38 cellular contexts compared by ENCODE assay signal in genomic region chr10:44847110-44847509, GRCh38.
"Had no signal": no experiment of that assay in that cellular context is flagged by ENCODE, and none has a peak within 500 bp of the region (broad histone marks: within the 10 kb centered on the region; RNA-seq: fewer than 3 reads in every experiment).

No MANE protein-coding gene starts in this region.

- H3K9me3 Mint-ChIP-seq: activated naive CD4-positive, alpha-beta T cell treated with anti-CD3 and anti-CD28 coated beads for 36 hours; activated naive CD4-positive, alpha-beta T cell treated with anti-CD3 and anti-CD28 coated beads, Interleukin-2, amount 10 ng/mL, durations not matched to agents 7 days and 5 days; activated naive CD4-positive, alpha-beta T cell treated with anti-CD3 and anti-CD28 coated beads, Interleukin-2, amount 50 U/mL, for 24 hours; activated naive CD4-positive, alpha-beta T cell treated with anti-CD3 and anti-CD28 coated beads, Interleukin-2, amount 50 U/mL, for 72 hours; activated naive CD8-positive, alpha-beta T cell treated with anti-CD3 and anti-CD28 coated beads for 36 hours; activated naive CD8-positive, alpha-beta T cell treated with anti-CD3 and anti-CD28 coated beads, Interleukin-2, amount 10 ng/mL, durations not matched to agents 7 days and 5 days; activated naive CD8-positive, alpha-beta T cell treated with anti-CD3 and anti-CD28 coated beads, Interleukin-2, amount 50 U/mL, for 24 hours; activated T-cell treated with anti-CD3 and anti-CD28 coated beads, Interleukin-2, amount 50 U/mL, for 24 hours; activated T-cell treated with anti-CD3 and anti-CD28 coated beads, Interleukin-2, amount 50 U/mL, for 4 hours; activated T-cell treated with anti-CD3 and anti-CD28 coated beads, Interleukin-2, amount 50 U/mL, for 72 hours; activated T-helper 1 cell treated with anti-CD3 and anti-CD28 coated beads, Interleukin-12 subunit alpha, Interleukin-12 subunit beta, Interleukin-2, Interleukin-4 antibody, amounts not matched to agents 30 ng/mL and 10 ng/mL and 1 ng/mL, durations not matched to agents 14 hours and 24 hours and 36 hours; activated T-helper 17 cell treated with anti-CD3 and anti-CD28 coated beads, Interleukin-2, amount 50 U/mL, for 72 hours; activated T-helper 2 cell treated with anti-CD3 and anti-CD28 coated beads, Interferon-gamma antibody, Interleukin-2, Interleukin-4, amounts not matched to agents 10 μg/mL and 5 μg/mL and 100 μg/mL, durations not matched to agents 14 hours and 24 hours and 36 hours; central memory CD8-positive, alpha-beta T cell had no signal

- H3K4me1 ChIP-seq: adrenal gland, ascending aorta, body of pancreas, breast epithelium had no signal

- H3K27me3 ChIP-seq: adrenal gland, ascending aorta, body of pancreas, brain microvascular endothelial cell, breast epithelium, cardiac muscle cell had no signal

- H3K4me3 Mint-ChIP-seq: activated naive CD4-positive, alpha-beta T cell treated with anti-CD3 and anti-CD28 coated beads for 36 hours; activated naive CD4-positive, alpha-beta T cell treated with anti-CD3 and anti-CD28 coated beads, Interleukin-2, amount 10 ng/mL, durations not matched to agents 7 days and 5 days; activated naive CD4-positive, alpha-beta T cell treated with anti-CD3 and anti-CD28 coated beads, Interleukin-2, amount 50 U/mL, for 24 hours; activated naive CD8-positive, alpha-beta T cell; activated naive CD8-positive, alpha-beta T cell treated with anti-CD3 and anti-CD28 coated beads for 36 hours; activated naive CD8-positive, alpha-beta T cell treated with anti-CD3 and anti-CD28 coated beads, Interleukin-2, amount 10 ng/mL, durations not matched to agents 7 days and 5 days; activated naive CD8-positive, alpha-beta T cell treated with anti-CD3 and anti-CD28 coated beads, Interleukin-2, amount 50 U/mL, for 24 hours; activated T-cell treated with anti-CD3 and anti-CD28 coated beads, Interleukin-2, amount 50 U/mL, for 24 hours; activated T-cell treated with anti-CD3 and anti-CD28 coated beads, Interleukin-2, amount 50 U/mL, for 4 hours; activated T-cell treated with anti-CD3 and anti-CD28 coated beads, Interleukin-2, amount 50 U/mL, for 72 hours; activated T-helper 1 cell treated with anti-CD3 and anti-CD28 coated beads, Interleukin-12 subunit alpha, Interleukin-12 subunit beta, Interleukin-2, Interleukin-4 antibody, amounts not matched to agents 30 ng/mL and 10 ng/mL and 1 ng/mL, durations not matched to agents 14 hours and 24 hours and 36 hours; activated T-helper 17 cell treated with anti-CD3 and anti-CD28 coated beads, Interleukin-2, amount 50 U/mL, for 72 hours; brain; central memory CD8-positive, alpha-beta T cell had no signal

- H3K27me3 Mint-ChIP-seq: activated naive CD4-positive, alpha-beta T cell treated with anti-CD3 and anti-CD28 coated beads, Interleukin-2, amount 10 ng/mL, durations not matched to agents 7 days and 5 days; activated naive CD4-positive, alpha-beta T cell treated with anti-CD3 and anti-CD28 coated beads, Interleukin-2, amount 50 U/mL, for 24 hours; activated naive CD8-positive, alpha-beta T cell; activated naive CD8-positive, alpha-beta T cell treated with anti-CD3 and anti-CD28 coated beads for 36 hours; activated naive CD8-positive, alpha-beta T cell treated with anti-CD3 and anti-CD28 coated beads, Interleukin-2, amount 50 U/mL, for 24 hours; activated T-helper 17 cell treated with anti-CD3 and anti-CD28 coated beads, Interleukin-2, amount 50 U/mL, for 72 hours had no signal

- H3K9me3 ChIP-seq: adrenal gland, body of pancreas, breast epithelium had no signal

- H3K4me1 Mint-ChIP-seq: activated naive CD4-positive, alpha-beta T cell treated with anti-CD3 and anti-CD28 coated beads, Interleukin-2, amount 10 ng/mL, durations not matched to agents 7 days and 5 days; activated naive CD4-positive, alpha-beta T cell treated with anti-CD3 and anti-CD28 coated beads, Interleukin-2, amount 50 U/mL, for 24 hours; activated naive CD8-positive, alpha-beta T cell treated with anti-CD3 and anti-CD28 coated beads for 36 hours; activated naive CD8-positive, alpha-beta T cell treated with anti-CD3 and anti-CD28 coated beads, Interleukin-2, amount 10 ng/mL, durations not matched to agents 7 days and 5 days; activated naive CD8-positive, alpha-beta T cell treated with anti-CD3 and anti-CD28 coated beads, Interleukin-2, amount 50 U/mL, for 24 hours; activated T-helper 17 cell treated with anti-CD3 and anti-CD28 coated beads, Interleukin-2, amount 50 U/mL, for 72 hours; brain; central memory CD8-positive, alpha-beta T cell had no signal

- DNase-seq: activated effector memory CD4-positive, alpha-beta T cell treated with anti-CD3 and anti-CD28 coated beads, Interleukin-2, amount 50 U/mL, for 16 hours; activated effector memory CD4-positive, alpha-beta T cell treated with Interleukin-2 at 50 U/mL for 16 hours; activated gamma-delta T cell; activated gamma-delta T cell treated with Interleukin-2 at 50 U/mL for 16 hours; activated naive CD4-positive, alpha-beta T cell; activated naive CD4-positive, alpha-beta T cell treated with anti-CD3 and anti-CD28 coated beads for 36 hours; activated naive CD4-positive, alpha-beta T cell treated with anti-CD3 and anti-CD28 coated beads, Interleukin-2, amount 10 ng/mL, durations not matched to agents 7 days and 5 days; activated naive CD4-positive, alpha-beta T cell treated with anti-CD3 and anti-CD28 coated beads, Interleukin-2, amount 50 U/mL, for 16 hours; activated naive CD4-positive, alpha-beta T cell treated with Interleukin-2 at 50 U/mL for 16 hours; activated naive CD8-positive, alpha-beta T cell treated with anti-CD3 and anti-CD28 coated beads for 36 hours; activated naive CD8-positive, alpha-beta T cell treated with anti-CD3 and anti-CD28 coated beads, Interleukin-2, amount 10 ng/mL, durations not matched to agents 7 days and 5 days; activated naive CD8-positive, alpha-beta T cell treated with anti-CD3 and anti-CD28 coated beads, Interleukin-2, amount 50 U/mL, for 24 hours; activated T-cell treated with anti-CD3 and anti-CD28 coated beads, Interleukin-2, amount 50 U/mL, for 1 hour; activated T-cell treated with anti-CD3 and anti-CD28 coated beads, Interleukin-2, amount 50 U/mL, for 24 hours; activated T-cell treated with anti-CD3 and anti-CD28 coated beads, Interleukin-2, amount 50 U/mL, for 4 hours; activated T-cell treated with anti-CD3 and anti-CD28 coated beads, Interleukin-2, amount 50 U/mL, for 48 hours; activated T-cell treated with anti-CD3 and anti-CD28 coated beads, Interleukin-2, amount 50 U/mL, for 72 hours; adrenal gland; amniotic stem cell; amygdala; anterior cingulate cortex; aorta; body of pancreas; brain microvascular endothelial cell; caudate nucleus; central memory CD4-positive, alpha-beta T cell; cerebellar nuclear complex had no signal

- H3K36me3 Mint-ChIP-seq: activated naive CD4-positive, alpha-beta T cell treated with anti-CD3 and anti-CD28 coated beads, Interleukin-2, amount 10 ng/mL, durations not matched to agents 7 days and 5 days; activated naive CD4-positive, alpha-beta T cell treated with anti-CD3 and anti-CD28 coated beads, Interleukin-2, amount 50 U/mL, for 24 hours; activated naive CD4-positive, alpha-beta T cell treated with anti-CD3 and anti-CD28 coated beads, Interleukin-2, amount 50 U/mL, for 72 hours; activated naive CD8-positive, alpha-beta T cell; activated naive CD8-positive, alpha-beta T cell treated with anti-CD3 and anti-CD28 coated beads for 36 hours; activated naive CD8-positive, alpha-beta T cell treated with anti-CD3 and anti-CD28 coated beads, Interleukin-2, amount 10 ng/mL, durations not matched to agents 7 days and 5 days had no signal

- H3K4me3 ChIP-seq: adrenal gland, ascending aorta, body of pancreas, breast epithelium, cardiac muscle cell had no signal

- H3K27ac ChIP-seq: adrenal gland, ascending aorta, body of pancreas, brain microvascular endothelial cell, breast epithelium, cardiac muscle cell had no signal

- H3K27ac Mint-ChIP-seq: activated naive CD4-positive, alpha-beta T cell treated with anti-CD3 and anti-CD28 coated beads for 36 hours; activated naive CD4-positive, alpha-beta T cell treated with anti-CD3 and anti-CD28 coated beads, Interleukin-2, amount 10 ng/mL, durations not matched to agents 7 days and 5 days; activated naive CD4-positive, alpha-beta T cell treated with anti-CD3 and anti-CD28 coated beads, Interleukin-2, amount 50 U/mL, for 24 hours; activated naive CD8-positive, alpha-beta T cell; activated naive CD8-positive, alpha-beta T cell treated with anti-CD3 and anti-CD28 coated beads for 36 hours; activated naive CD8-positive, alpha-beta T cell treated with anti-CD3 and anti-CD28 coated beads, Interleukin-2, amount 10 ng/mL, durations not matched to agents 7 days and 5 days; activated naive CD8-positive, alpha-beta T cell treated with anti-CD3 and anti-CD28 coated beads, Interleukin-2, amount 50 U/mL, for 24 hours; activated T-cell treated with anti-CD3 and anti-CD28 coated beads, Interleukin-2, amount 50 U/mL, for 24 hours; activated T-cell treated with anti-CD3 and anti-CD28 coated beads, Interleukin-2, amount 50 U/mL, for 72 hours; activated T-helper 1 cell treated with anti-CD3 and anti-CD28 coated beads, Interleukin-12 subunit alpha, Interleukin-12 subunit beta, Interleukin-2, Interleukin-4 antibody, amounts not matched to agents 30 ng/mL and 10 ng/mL and 1 ng/mL, durations not matched to agents 14 hours and 24 hours and 36 hours; activated T-helper 17 cell treated with anti-CD3 and anti-CD28 coated beads, Interleukin-2, amount 50 U/mL, for 72 hours; activated T-helper 2 cell treated with anti-CD3 and anti-CD28 coated beads, Interferon-gamma antibody, Interleukin-2, Interleukin-4, amounts not matched to agents 10 μg/mL and 5 μg/mL and 100 μg/mL, durations not matched to agents 14 hours and 24 hours and 36 hours had no signal

- ATAC-seq: activated naive CD4-positive, alpha-beta T cell treated with anti-CD3 and anti-CD28 coated beads, Interleukin-2, amount 50 U/mL, for 72 hours; activated naive CD8-positive, alpha-beta T cell treated with anti-CD3 and anti-CD28 coated beads, Interleukin-2, amount 50 U/mL, for 24 hours; activated T-cell treated with anti-CD3 and anti-CD28 coated beads, Interleukin-2, amount 50 U/mL, for 4 hours; activated T-cell treated with anti-CD3 and anti-CD28 coated beads, Interleukin-2, amount 50 U/mL, for 72 hours; activated T-helper 17 cell treated with anti-CD3 and anti-CD28 coated beads, Interleukin-2, amount 50 U/mL, for 72 hours; body of pancreas had no signal

- H3K36me3 ChIP-seq: adrenal gland, ascending aorta, brain microvascular endothelial cell, breast epithelium, cardiac muscle cell had no signal
